In the genomic region with DNA sequence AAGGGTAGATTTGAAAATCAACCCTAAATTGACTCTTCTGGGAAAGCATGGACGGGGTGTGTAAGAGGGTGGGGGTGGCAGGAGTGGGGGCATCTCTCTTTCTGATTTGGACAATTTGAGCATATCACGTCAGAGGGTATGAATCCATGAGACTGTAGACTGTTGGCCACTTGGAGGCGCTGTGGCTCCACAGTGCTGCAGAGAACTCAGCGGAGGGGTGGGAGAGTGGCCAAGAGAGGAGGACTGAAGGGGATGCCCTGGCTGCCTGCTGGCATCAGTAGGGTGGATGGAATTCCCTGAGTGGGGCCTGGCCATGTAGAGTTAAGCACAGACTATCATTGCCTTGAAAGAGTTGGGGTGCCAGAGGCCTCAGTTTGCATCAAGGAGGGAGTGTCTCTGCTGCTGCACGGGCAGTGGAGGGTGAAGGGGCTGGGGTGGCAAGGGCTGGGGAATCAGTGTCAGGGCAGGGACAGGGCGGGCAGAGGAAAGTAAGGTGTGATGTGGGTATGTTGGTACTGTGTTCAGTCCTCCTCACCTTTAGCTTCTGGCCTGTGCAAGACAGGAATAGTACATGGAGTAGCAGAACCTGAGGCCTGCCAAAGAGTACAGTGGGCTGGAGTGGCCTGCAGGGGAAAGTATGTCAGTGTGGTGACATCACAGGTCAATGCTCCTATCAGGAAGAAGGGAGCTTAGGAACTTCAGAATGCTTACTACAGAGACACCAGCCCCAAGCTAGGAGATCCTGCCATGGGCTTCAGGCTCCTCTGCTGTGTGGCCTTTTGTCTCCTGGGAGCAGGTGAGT, we compare ENCODE assay signal across 9 cellular contexts.
DNase-seq lines count a peak whose midpoint lies in the region; ATAC-seq and TF ChIP-seq lines count a peak whose summit lies in the region.
"Had no signal": no experiment of that assay in that cellular context is flagged by ENCODE, and none has a peak within 500 bp of the region (broad histone marks: within the 10 kb centered on the region; RNA-seq: fewer than 3 reads in every experiment).

No MANE protein-coding gene starts in this region.

- no peak for ATAC-seq in GM21786 (IDR thresholded peaks at IDR 0.05; ENCODE audit: unreplicated experiment)
- ATAC-seq in GM18870 (IDR thresholded peaks at IDR 0.05; ENCODE audit: unreplicated experiment): no peak
- no peak for ATAC-seq in GM18873 (IDR thresholded peaks at IDR 0.05; ENCODE audit: low FRiP score, unreplicated experiment)

- DNase-seq in NCI-H69 (lab: John Stamatoyannopoulos, UW) (peak; percentile 69), myocyte (ENCODE audit: low read depth) (peak; percentile 72), NCI-H510A treated with DMSO at 0.1 percent for 48 hours (lab: John Stamatoyannopoulos, UW) (no peak)

- H3K36me3 Mint-ChIP-seq in activated naive CD4-positive, alpha-beta T cell treated with anti-CD3 and anti-CD28 coated beads, Interleukin-2, amount 50 U/mL, for 24 hours: no peaks in the 10 kb centered on the region
- H3K36me3 Mint-ChIP-seq: memory B cell had no signal

- no peaks in the 10 kb centered on the region for H3K4me1 Mint-ChIP-seq in activated naive CD4-positive, alpha-beta T cell treated with anti-CD3 and anti-CD28 coated beads, Interleukin-2, amount 50 U/mL, for 24 hours
- H3K4me1 Mint-ChIP-seq: memory B cell had no signal

- no peak overlapping the region for H3K27ac Mint-ChIP-seq in activated naive CD4-positive, alpha-beta T cell treated with anti-CD3 and anti-CD28 coated beads, Interleukin-2, amount 50 U/mL, for 24 hours
- H3K27ac Mint-ChIP-seq: memory B cell had no signal

- no peaks in the 10 kb centered on the region for H3K27me3 Mint-ChIP-seq in activated naive CD4-positive, alpha-beta T cell treated with anti-CD3 and anti-CD28 coated beads, Interleukin-2, amount 50 U/mL, for 24 hours

- peak; percentile 70 for TF ChIP-seq CTCF in GM12873 (IDR thresholded peaks at IDR 0.05; ENCODE audit: insufficient read depth, low read depth, low read length, missing control alignments)

- H3K4me3 Mint-ChIP-seq in activated naive CD4-positive, alpha-beta T cell treated with anti-CD3 and anti-CD28 coated beads, Interleukin-2, amount 50 U/mL, for 24 hours: peak overlapping the region; percentile 45
- H3K4me3 Mint-ChIP-seq: memory B cell had no signal

- H3K9me3 Mint-ChIP-seq in activated naive CD4-positive, alpha-beta T cell treated with anti-CD3 and anti-CD28 coated beads, Interleukin-2, amount 50 U/mL, for 24 hours: no peaks in the 10 kb centered on the region
- H3K9me3 Mint-ChIP-seq: memory B cell had no signal
